9 cellular contexts compared by ENCODE assay signal in genomic region chr5:80686757-80687156, GRCh38. TPM values are rescaled to one million over a fixed set of nuclear protein-coding genes. Genes with fewer than 3 reads are reported as not detected.
DNase-seq lines count a peak whose midpoint lies in the region; ATAC-seq, FAIRE-seq and TF ChIP-seq lines count a peak whose summit lies in the region.
"Had no signal": no experiment of that assay in that cellular context is flagged by ENCODE, and none has a peak within 500 bp of the region (broad histone marks: within the 10 kb centered on the region; RNA-seq: fewer than 3 reads in every experiment).

No MANE protein-coding gene starts in this region.

- peaks cover 0 to 9% (median 0%) of the 10 kb centered on the region in 11 donors for H3K9me3 ChIP-seq in heart right ventricle
- H3K9me3 ChIP-seq in right cardiac atrium (ENCODE audit: control insufficient read depth, low read length) = no peaks in the 10 kb centered on the region
- no peaks in the 10 kb centered on the region for H3K9me3 ChIP-seq in RWPE2 (ENCODE audit: severe bottlenecking)

- ATAC-seq in heart right ventricle (no peak), right cardiac atrium (no peak), RWPE2 (ENCODE audit: low read depth) (no peak), GM21447 (IDR thresholded peaks at IDR 0.05; ENCODE audit: unreplicated experiment) (no peak), GM18861 (IDR thresholded peaks at IDR 0.05; ENCODE audit: unreplicated experiment) (no peak)

- H3K36me3 ChIP-seq in heart right ventricle (peaks cover 0 to 26% (median 5%) of the 10 kb centered on the region in 9 donors), RWPE2 (ENCODE audit: low read depth) (peaks cover 42% of the 10 kb centered on the region)

- peak in 7 of 9 donors; percentile 26 to 54 (median 51) for TF ChIP-seq CTCF in heart right ventricle (IDR thresholded peaks at IDR 0.05)
- TF ChIP-seq CTCF in RWPE2 (IDR thresholded peaks at IDR 0.05; ENCODE audit: poor library complexity, severe bottlenecking) = peak; percentile 81

- no peak overlapping the region for H3K27ac ChIP-seq in heart right ventricle
- no peak overlapping the region for H3K27ac ChIP-seq in right cardiac atrium (ENCODE audit: low read length)
- H3K27ac ChIP-seq in RWPE2 (ENCODE audit: poor library complexity, severe bottlenecking) = no peak overlapping the region

- FAIRE-seq in urothelium cell line (lab: Jason Lieb, UNC) = no peak

- H3K4me3 ChIP-seq in heart right ventricle = no peak overlapping the region
- no peak overlapping the region for H3K4me3 ChIP-seq in right cardiac atrium (ENCODE audit: low read length)
- H3K4me3 ChIP-seq in RWPE2 (ENCODE audit: severe bottlenecking) = no peak overlapping the region
- H3K4me3 ChIP-seq: lung had no signal

- H3K4me1 ChIP-seq in heart right ventricle (no peaks in the 10 kb centered on the region), right cardiac atrium (ENCODE audit: control insufficient read depth, insufficient read depth, low read length) (no peaks in the 10 kb centered on the region), RWPE2 (ENCODE audit: insufficient read depth, poor library complexity, severe bottlenecking) (no peaks in the 10 kb centered on the region)

- intact Hi-C loops in heart right ventricle (cut with DNase I) (loop anchor here in 6 of 10 donors (5.0 to 10.0 kb wide), 4 partner anchors 506 to 608 kb away; no protein-coding TSS in a partner anchor), right cardiac atrium (cut with DNase I) (loop anchor here in 1 of 4 donors (10.0 kb wide), 1 partner anchor 508 kb away; no protein-coding TSS in a partner anchor)

- no peaks in the 10 kb centered on the region for H3K27me3 ChIP-seq in heart right ventricle
- H3K27me3 ChIP-seq in right cardiac atrium (ENCODE audit: control insufficient read depth, insufficient read depth) = no peaks in the 10 kb centered on the region
- H3K27me3 ChIP-seq in RWPE2 (ENCODE audit: insufficient read depth, poor library complexity, severe bottlenecking) = no peaks in the 10 kb centered on the region

- no peak for DNase-seq in heart right ventricle
- no peak for DNase-seq in right cardiac atrium
- DNase-seq in RWPE2 (ENCODE audit: low spot score) = no peak
- peak; percentile 24 for DNase-seq in foreskin melanocyte
- DNase-seq in urothelium cell line (ENCODE audit: low spot score) = peak; percentile 7
- no peak for DNase-seq in NCI-H345 treated with DMSO at 0.1 percent for 48 hours (lab: John Stamatoyannopoulos, UW; ENCODE audit: unreplicated experiment)

RNA-seq across cellular contexts. Expression of gene DHFR, which starts 32.0 kb away (rescaled TPM):
- total RNA-seq in heart right ventricle (10 to 100 TPM in 5 of 10 donors, 1 to 10 TPM in 5; 4.3 to 19.6 (median 10.1) TPM), right cardiac atrium (10 to 100 TPM in 2 of 4 donors, 1 to 10 TPM in 2; 4.3 to 14.9 (median 10.8) TPM)
- polyA plus RNA-seq in heart right ventricle (1 to 10 TPM; 4.1 to 9.9 TPM), right cardiac atrium (8.7 TPM)

RNA-seq across cellular contexts. Expression of gene MSH3, which starts 32.3 kb away (rescaled TPM):
- total RNA-seq in heart right ventricle = 10 to 100 TPM in 8 of 10 donors, 1 to 10 TPM in 2; 8.0 to 15.1 (median 12.0) TPM
- polyA plus RNA-seq in heart right ventricle = 1 to 10 TPM; 2.6 TPM
- total RNA-seq in right cardiac atrium = 10 to 100 TPM in 3 of 4 donors, 1 to 10 TPM in 1; 9.9 to 12.4 (median 10.5) TPM
- 4.2 TPM for polyA plus RNA-seq in right cardiac atrium

Comparison
In these comparisons a context has a peak if more than half of its experiments do, and no peak if none do; other contexts are left out.
1. DNase-seq: peak in foreskin melanocyte (single experiment) and urothelium cell line (single experiment); none in heart right ventricle (0 of 2), right cardiac atrium (0 of 3), RWPE2 (single experiment) and NCI-H345 treated with DMSO at 0.1 percent for 48 hours (single experiment).